8 cellular contexts compared by ENCODE assay signal in the genomic region with DNA sequence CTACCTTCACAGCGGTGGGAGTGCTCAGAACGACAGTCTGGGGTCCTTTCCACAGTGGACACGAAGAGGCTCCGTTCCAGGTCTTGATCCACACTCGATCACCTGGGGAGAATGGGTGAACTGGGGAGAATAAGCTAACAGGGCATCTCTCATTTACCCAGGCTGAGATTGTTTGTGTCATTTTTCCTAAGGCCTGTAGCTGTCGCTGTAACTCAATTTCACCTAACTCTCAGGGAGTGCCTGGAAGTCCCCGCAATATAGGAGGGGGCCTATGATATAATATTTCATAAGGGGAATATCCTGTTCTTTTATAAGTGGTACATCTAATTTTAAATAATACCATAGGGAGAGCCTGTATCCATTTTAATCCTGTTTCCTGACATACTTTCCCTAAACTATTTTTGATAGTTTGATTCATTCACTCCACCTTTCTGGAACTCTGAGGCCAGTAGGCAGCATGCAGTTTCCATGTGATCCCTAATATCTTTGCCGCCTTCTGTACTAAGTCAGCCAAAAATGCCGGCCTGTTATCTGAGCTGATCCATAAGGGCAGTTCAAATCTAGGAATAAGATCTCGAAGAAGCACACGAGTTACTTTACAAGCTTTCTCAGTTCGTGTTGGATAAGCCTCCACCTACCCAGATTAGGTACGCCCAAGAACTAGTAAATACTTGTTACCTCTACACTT.
A peak's percentile ranks its signal among the peaks of the same experiment; 100 is the strongest.
DNase-seq lines count a peak whose midpoint lies in the region; ATAC-seq and TF ChIP-seq lines count a peak whose summit lies in the region.
"Not testable (repeated sequence)": the region's sequence is repeated elsewhere in the genome, so short reads cannot be mapped to it uniquely, and the experiment has no call there.

No MANE protein-coding gene starts in this region.

- H3K4me1 ChIP-seq in DOHH2 (ENCODE audit: control insufficient read depth, low read length); PC-3 (ENCODE audit: insufficient read depth, low read length); right lobe of liver: not testable (repeated sequence)

- H3K27ac Mint-ChIP-seq in HFFc6, progenitor cell of endocrine pancreas: not testable (repeated sequence)

- not testable (repeated sequence) for H3K4me3 ChIP-seq in AG04450 (ENCODE audit: low read depth, low read length); DOHH2 (ENCODE audit: low read length); PC-3 (ENCODE audit: low read length); brain microvascular endothelial cell (ENCODE audit: low read depth, low read length); fibroblast of mammary gland (ENCODE audit: control insufficient read depth, low read depth, low read length); right lobe of liver

- CTCF ChIA-PET in AG04450 (lab: Charles Lee), result interaction anchor here (1.2 kb wide), 1 partner anchor 132 kb away, joined by 5 read pairs; no protein-coding TSS in a partner anchor
- CTCF ChIA-PET in PC-3 (lab: Charles Lee), result not testable (repeated sequence)

- not testable (repeated sequence) for TF ChIP-seq POLR2A in right lobe of liver (IDR thresholded peaks at IDR 0.05)

- 64% methylated on average over 12 of the region's 13 CpGs for WGBS in right lobe of liver (ENCODE audit: insufficient coverage, low coverage, low lambda C conversion rate, missing lambda C conversion rate)

- not testable (repeated sequence) for ATAC-seq in PC-3, right lobe of liver

- not testable (repeated sequence) for DNase-seq in AG04450 (ENCODE audit: low read depth, low spot score); HFFc6; PC-3; brain microvascular endothelial cell; fibroblast of mammary gland (ENCODE audit: low read depth); right lobe of liver; progenitor cell of endocrine pancreas (ENCODE audit: low spot score, unreplicated experiment)

- peak; percentile 18; the same call in 1 of the 2 replicates for TF ChIP-seq CTCF in AG04450 (IDR thresholded peaks at IDR 0.05; ENCODE audit: low read depth, low read length)
- peak; percentile 33 for TF ChIP-seq CTCF in DOHH2 (IDR thresholded peaks at IDR 0.05; ENCODE audit: low read depth, low read length, poor library complexity, severe bottlenecking)
- TF ChIP-seq CTCF in HFFc6 (IDR thresholded peaks at IDR 0.05), result peak; percentile 12; the same call in 1 of the 2 replicates
- TF ChIP-seq CTCF in PC-3 (conservative IDR thresholded peaks at IDR 0.05; ENCODE audit: low read depth, low read length), result peak; percentile 11; the same call in 1 of the 2 replicates
- peak; percentile 35 for TF ChIP-seq CTCF in brain microvascular endothelial cell (IDR thresholded peaks at IDR 0.05; ENCODE audit: low read depth, low read length, missing control alignments)
- TF ChIP-seq CTCF in fibroblast of mammary gland (conservative IDR thresholded peaks at IDR 0.05; ENCODE audit: control insufficient read depth, insufficient read depth, low read depth, low read length), result peak; percentile 23
- peak in 3 of 4 donors; percentile 22 to 38 (median 35) for TF ChIP-seq CTCF in right lobe of liver (IDR thresholded peaks at IDR 0.05)
- peak; percentile 31 for TF ChIP-seq CTCF in progenitor cell of endocrine pancreas (IDR thresholded peaks at IDR 0.05; ENCODE audit: unreplicated experiment)

- not testable (repeated sequence) for H3K4me3 Mint-ChIP-seq in HFFc6; progenitor cell of endocrine pancreas (ENCODE audit: low read depth)

- H3K27me3 ChIP-seq in AG04450 (ENCODE audit: control insufficient read depth, insufficient read depth, low read length); DOHH2 (ENCODE audit: control insufficient read depth, low read length); PC-3 (ENCODE audit: low read length); brain microvascular endothelial cell (replicated peaks); right lobe of liver: not testable (repeated sequence)

- POLR2A ChIA-PET in AG04450 (lab: Yijun Ruan, JAX); PC-3 (lab: Charles Lee; ENCODE audit: unreplicated experiment): not testable (repeated sequence)

- not testable (repeated sequence) for H3K9ac ChIP-seq in PC-3 (ENCODE audit: low read length)

- H3K36me3 ChIP-seq in DOHH2 (ENCODE audit: control insufficient read depth, low read length); PC-3 (ENCODE audit: low read depth, low read length); brain microvascular endothelial cell (replicated peaks); right lobe of liver: not testable (repeated sequence)

- H3F3A ChIP-seq in DOHH2 (ENCODE audit: control insufficient read depth, insufficient read depth); PC-3 (ENCODE audit: low read length, unreplicated experiment): not testable (repeated sequence)

- not testable (repeated sequence) for H4K20me1 ChIP-seq in DOHH2 (ENCODE audit: control insufficient read depth, insufficient read depth, low read depth, low read length); PC-3 (ENCODE audit: low read length)

- in situ Hi-C loops in brain microvascular endothelial cell (cut with HindIII; ENCODE audit: low pct_ligation_motif_present, low sequenced_read_pairs), result not testable (repeated sequence)

- intact Hi-C loops in PC-3 (cut with micrococcal nuclease); right lobe of liver (cut with DNase I): not testable (repeated sequence)

- not testable (repeated sequence) for BruUV-seq in PC-3 (replicated peaks; lab: Mats Ljungman, UMichigan)

- H3K27ac ChIP-seq in AG04450 (ENCODE audit: low read depth, low read length); DOHH2 (ENCODE audit: low read depth, low read length); PC-3 (ENCODE audit: low read length); brain microvascular endothelial cell; right lobe of liver: not testable (repeated sequence)

- not testable (repeated sequence) for H3K4me2 ChIP-seq in DOHH2 (ENCODE audit: low read length)
- H3K4me2 ChIP-seq in PC-3 (ENCODE audit: low read length), result peak overlapping the region; percentile 49

- H3K4me1 Mint-ChIP-seq in HFFc6 (ENCODE audit: low read depth), result peaks cover 15% of the 10 kb centered on the region
- peaks cover 18% of the 10 kb centered on the region for H3K4me1 Mint-ChIP-seq in progenitor cell of endocrine pancreas (ENCODE audit: low read depth)

- H3K79me2 ChIP-seq in DOHH2 (ENCODE audit: control insufficient read depth, low read length); PC-3 (ENCODE audit: low read length): not testable (repeated sequence)

- not testable (repeated sequence) for H3K36me3 Mint-ChIP-seq in HFFc6 (ENCODE audit: low read depth); progenitor cell of endocrine pancreas (ENCODE audit: insufficient read depth)

- H2AFZ ChIP-seq in PC-3 (ENCODE audit: low read length), result 0 out of 2 replicates have a peak overlapping the region, but pooled peaks have one; percentile 42

- H3K9me2 ChIP-seq in DOHH2 (replicated peaks; ENCODE audit: control insufficient read depth, low read length); PC-3 (replicated peaks; ENCODE audit: low read length): not testable (repeated sequence)

- H3K27me3 Mint-ChIP-seq in HFFc6 (ENCODE audit: insufficient read depth) (peaks cover 32% of the 10 kb centered on the region), progenitor cell of endocrine pancreas (peaks cover 22% of the 10 kb centered on the region)

- not testable (repeated sequence) for H3K9me3 ChIP-seq in AG04450 (ENCODE audit: control insufficient read depth, insufficient read depth, low read length); DOHH2 (ENCODE audit: control insufficient read depth, insufficient read depth, low read length); PC-3 (ENCODE audit: low read length); right lobe of liver

- not testable (repeated sequence) for H3K9me3 Mint-ChIP-seq in HFFc6; progenitor cell of endocrine pancreas (ENCODE audit: low read depth)
